In the genomic region with DNA sequence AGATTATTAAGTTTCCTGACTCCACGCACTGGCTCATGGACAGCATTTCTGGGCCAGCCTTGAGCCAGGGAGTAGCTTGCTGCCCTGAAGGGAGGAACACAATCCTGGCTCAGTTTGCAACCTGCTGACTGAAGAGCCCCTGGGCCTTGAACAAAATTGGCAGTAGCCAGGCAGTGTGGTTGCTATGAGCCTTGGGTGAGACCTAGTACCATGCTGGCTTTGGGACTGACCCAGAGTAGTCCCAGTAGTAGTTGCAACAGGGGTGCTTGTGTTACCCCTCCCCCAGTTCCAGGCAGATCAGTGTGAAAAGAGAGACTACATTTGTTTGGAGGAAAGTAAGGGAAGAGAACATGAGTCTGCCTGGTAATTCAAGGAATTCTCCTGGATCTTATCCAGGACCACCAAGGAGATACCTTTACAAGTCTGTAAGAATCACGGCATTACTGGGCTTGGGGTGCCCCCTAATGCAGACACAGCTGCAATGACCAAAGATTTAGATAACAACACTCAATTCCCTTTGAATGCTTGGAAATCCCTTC, we compare ENCODE assay signal across 8 cellular contexts. TPM values are rescaled to one million over a fixed set of nuclear protein-coding genes. Genes with fewer than 3 reads are reported as not detected.
DNase-seq lines count a peak whose midpoint lies in the region; ATAC-seq lines count a peak whose summit lies in the region.
"Had no signal": no experiment of that assay in that cellular context is flagged by ENCODE, and none has a peak within 500 bp of the region (broad histone marks: within the 10 kb centered on the region; RNA-seq: fewer than 3 reads in every experiment).

No MANE protein-coding gene starts in this region.

- no peaks in the 10 kb centered on the region for H3K4me1 Mint-ChIP-seq in activated CD4-positive, alpha-beta T cell treated with anti-CD3 and anti-CD28 coated beads, Interleukin-2, amount 10 ng/mL, durations not matched to agents 7 days and 5 days
- no peaks in the 10 kb centered on the region for H3K4me1 Mint-ChIP-seq in activated T-cell treated with anti-CD3 and anti-CD28 coated beads, Interleukin-2, amount 50 U/mL, for 4 hours (ENCODE audit: low read depth)

- H3K36me3 Mint-ChIP-seq in activated CD4-positive, alpha-beta T cell treated with anti-CD3 and anti-CD28 coated beads, Interleukin-2, amount 10 ng/mL, durations not matched to agents 7 days and 5 days (ENCODE audit: low read depth) = no peaks in the 10 kb centered on the region
- H3K36me3 Mint-ChIP-seq in activated T-cell treated with anti-CD3 and anti-CD28 coated beads, Interleukin-2, amount 50 U/mL, for 4 hours (ENCODE audit: insufficient read depth) = no peaks in the 10 kb centered on the region

- no peaks in the 10 kb centered on the region for H3K27me3 Mint-ChIP-seq in activated CD4-positive, alpha-beta T cell treated with anti-CD3 and anti-CD28 coated beads, Interleukin-2, amount 10 ng/mL, durations not matched to agents 7 days and 5 days
- peaks cover 7% of the 10 kb centered on the region for H3K27me3 Mint-ChIP-seq in activated T-cell treated with anti-CD3 and anti-CD28 coated beads, Interleukin-2, amount 50 U/mL, for 4 hours (ENCODE audit: low read depth)

- H3K4me3 Mint-ChIP-seq in activated CD4-positive, alpha-beta T cell treated with anti-CD3 and anti-CD28 coated beads, Interleukin-2, amount 10 ng/mL, durations not matched to agents 7 days and 5 days = no peak overlapping the region
- H3K4me3 Mint-ChIP-seq in activated T-cell treated with anti-CD3 and anti-CD28 coated beads, Interleukin-2, amount 50 U/mL, for 4 hours = no peak overlapping the region

- no peak for ATAC-seq in activated T-cell treated with anti-CD3 and anti-CD28 coated beads, Interleukin-2, amount 50 U/mL, for 4 hours
- ATAC-seq in GM18511 (IDR thresholded peaks at IDR 0.05; ENCODE audit: unreplicated experiment) = no peak

- no peaks in the 10 kb centered on the region for H3K9me3 Mint-ChIP-seq in activated CD4-positive, alpha-beta T cell treated with anti-CD3 and anti-CD28 coated beads, Interleukin-2, amount 10 ng/mL, durations not matched to agents 7 days and 5 days
- H3K9me3 Mint-ChIP-seq in activated T-cell treated with anti-CD3 and anti-CD28 coated beads, Interleukin-2, amount 50 U/mL, for 4 hours = no peaks in the 10 kb centered on the region

- DNase-seq in HT1080 (ENCODE audit: low read depth) (peak; percentile 73), SW480 (ENCODE audit: low spot score) (peak; percentile 13), glomerular endothelial cell (ENCODE audit: extremely low read depth, low read depth, low spot score) (peak; percentile 48), smooth muscle cell of the brain vasculature (ENCODE audit: low read depth, low spot score) (peak; percentile 83)
- DNase-seq in activated CD4-positive, alpha-beta T cell treated with anti-CD3 and anti-CD28 coated beads, Interleukin-2, amount 10 ng/mL, durations not matched to agents 7 days and 5 days = no peak
- DNase-seq in activated T-cell treated with anti-CD3 and anti-CD28 coated beads, Interleukin-2, amount 50 U/mL, for 4 hours = no peak
- DNase-seq: stimulated activated naive CD4-positive, alpha-beta T cell treated with Interleukin-2 at 50 U/mL for 16 hours had no signal

- CTCF ChIA-PET in activated CD4-positive, alpha-beta T cell treated with anti-CD3 and anti-CD28 coated beads, Interleukin-2, amount 10 ng/mL, durations not matched to agents 7 days and 5 days (lab: Charles Lee) = no interaction called here

- no peak overlapping the region for H3K27ac Mint-ChIP-seq in activated CD4-positive, alpha-beta T cell treated with anti-CD3 and anti-CD28 coated beads, Interleukin-2, amount 10 ng/mL, durations not matched to agents 7 days and 5 days

- POLR2A ChIA-PET in activated CD4-positive, alpha-beta T cell treated with anti-CD3 and anti-CD28 coated beads, Interleukin-2, amount 10 ng/mL, durations not matched to agents 7 days and 5 days (lab: Charles Lee) = no interaction called here

RNA-seq across cellular contexts. Expression of a gene that starts 22.0 kb away (rescaled TPM):
- 39.5 and 44.0 TPM in 2 replicates for total RNA-seq in HT1080 (2014; rRNA removed; shearing (Covaris generic))
- polyA plus RNA-seq in HT1080 (2015; cell fraction: cytosol; rRNA removed) = 39.9 and 51.4 TPM in 2 replicates
- polyA plus RNA-seq in HT1080 (2015; cell fraction: nucleus; rRNA removed) = 87.8 and 96.9 TPM in 2 replicates
- total RNA-seq in glomerular endothelial cell = 1.3 and 1.4 TPM in 2 replicates
- total RNA-seq in activated CD4-positive, alpha-beta T cell treated with anti-CD3 and anti-CD28 coated beads, Interleukin-2, amount 10 ng/mL, durations not matched to agents 7 days and 5 days = not detected
- total RNA-seq in activated T-cell treated with anti-CD3 and anti-CD28 coated beads, Interleukin-2, amount 50 U/mL, for 4 hours = under 1 TPM in 1 of 3 donors, not detected in 2; 0.11 TPM

RNA-seq across cellular contexts. Expression of a gene that starts 58.2 kb away (rescaled TPM):
- total RNA-seq in HT1080 (2014; rRNA removed; shearing (Covaris generic)) = 3.1 and 3.3 TPM in 2 replicates
- polyA plus RNA-seq in HT1080 (2015; cell fraction: cytosol; rRNA removed) = 4.6 and 5.6 TPM in 2 replicates
- 3.1 and 4.1 TPM in 2 replicates for polyA plus RNA-seq in HT1080 (2015; cell fraction: nucleus; rRNA removed)
- 2.3 and 2.5 TPM in 2 replicates for total RNA-seq in glomerular endothelial cell
- not detected for total RNA-seq in activated CD4-positive, alpha-beta T cell treated with anti-CD3 and anti-CD28 coated beads, Interleukin-2, amount 10 ng/mL, durations not matched to agents 7 days and 5 days
- not detected for total RNA-seq in activated T-cell treated with anti-CD3 and anti-CD28 coated beads, Interleukin-2, amount 50 U/mL, for 4 hours

Comparison
In these comparisons a context has a peak if more than half of its experiments do, and no peak if none do; other contexts are left out.
1. DNase-seq: peak in HT1080 (single experiment), SW480 (single experiment), glomerular endothelial cell (single experiment) and smooth muscle cell of the brain vasculature (single experiment); none in activated CD4-positive, alpha-beta T cell treated with anti-CD3 and anti-CD28 coated beads, Interleukin-2, amount 10 ng/mL, durations not matched to agents 7 days and 5 days (single experiment) and activated T-cell treated with anti-CD3 and anti-CD28 coated beads, Interleukin-2, amount 50 U/mL, for 4 hours (single experiment).
2. RNA of a gene that starts 22.0 kb away (total RNA-seq): 39.5 to 44.0 TPM in HT1080; 1.3 to 1.4 TPM in glomerular endothelial cell, 0.11 TPM in activated T-cell treated with anti-CD3 and anti-CD28 coated beads, Interleukin-2, amount 50 U/mL, for 4 hours and not detected in activated CD4-positive, alpha-beta T cell treated with anti-CD3 and anti-CD28 coated beads, Interleukin-2, amount 10 ng/mL, durations not matched to agents 7 days and 5 days; every median in the first group is over 10 times any median in the second.